15 cellular contexts compared by ENCODE assay signal in genomic region chr18:9811978-9812377, GRCh38.
DNase-seq lines count a peak whose midpoint lies in the region; ATAC-seq, FAIRE-seq and TF ChIP-seq lines count a peak whose summit lies in the region.
"Had no signal": no experiment of that assay in that cellular context is flagged by ENCODE, and none has a peak within 500 bp of the region (broad histone marks: within the 10 kb centered on the region; RNA-seq: fewer than 3 reads in every experiment).

No MANE protein-coding gene starts in this region.

- H3K4me2 ChIP-seq in astrocyte (ENCODE audit: low read length): no peak overlapping the region
- no peak overlapping the region for H3K4me2 ChIP-seq in mesendoderm (ENCODE audit: low read length)

- TF ChIP-seq POLR2A in tibial nerve (IDR thresholded peaks at IDR 0.05) (no peak), right lobe of liver (IDR thresholded peaks at IDR 0.05) (no peak)

- H3K27me3 ChIP-seq in astrocyte (ENCODE audit: insufficient read depth, low read length) (no peaks in the 10 kb centered on the region), mesendoderm (ENCODE audit: insufficient read depth, low read length, poor library complexity) (no peaks in the 10 kb centered on the region), tibial nerve (no peaks in the 10 kb centered on the region), right lobe of liver (no peaks in the 10 kb centered on the region)

- H3K79me1 ChIP-seq in mesendoderm (ENCODE audit: low read length): no peaks in the 10 kb centered on the region

- no peak overlapping the region for H2BK5ac ChIP-seq in mesendoderm (ENCODE audit: low read length)

- peak; percentile 9 for DNase-seq in DMS 273 (lab: John Stamatoyannopoulos, UW; ENCODE audit: unreplicated experiment)
- no peak for DNase-seq in DMS 273 treated with DMSO at 0.1 percent for 48 hours (lab: John Stamatoyannopoulos, UW)
- DNase-seq in astrocyte (ENCODE audit: low read depth): no peak
- peak; percentile 71 for DNase-seq in mesendoderm
- DNase-seq in tibial nerve (ENCODE audit: low spot score in 2 of 2): no peak
- DNase-seq in right lobe of liver: no peak
- DNase-seq in NCI-H748 treated with DMSO at 0.1 percent for 48 hours (lab: John Stamatoyannopoulos, UW): no peak
- DNase-seq: CD8-positive, alpha-beta T cell; COR-L47; H7 had no signal

- TF ChIP-seq EP300 in tibial nerve (IDR thresholded peaks at IDR 0.05): no peak

- no peak overlapping the region for H3K4ac ChIP-seq in mesendoderm (ENCODE audit: low read depth, low read length)

- no peak overlapping the region for H4K5ac ChIP-seq in mesendoderm (ENCODE audit: low read length)

- H3K56ac ChIP-seq in mesendoderm (ENCODE audit: low read length): no peak overlapping the region

- H3K79me2 ChIP-seq in astrocyte (ENCODE audit: insufficient read depth, low read length) (peaks cover 4% of the 10 kb centered on the region), mesendoderm (ENCODE audit: control insufficient read depth, insufficient read depth, low read length) (no peaks in the 10 kb centered on the region)

- no peak for FAIRE-seq in astrocyte (lab: Jason Lieb, UNC)
- FAIRE-seq: HepG2, HTR-8/SVneo had no signal

- H3K27ac ChIP-seq in astrocyte (ENCODE audit: low read depth, low read length): no peak overlapping the region
- H3K27ac ChIP-seq in mesendoderm (ENCODE audit: low read depth, low read length): no peak overlapping the region
- peak overlapping the region in 3 of 4 donors; percentile 32 to 84 (median 73) for H3K27ac ChIP-seq in tibial nerve
- no peak overlapping the region for H3K27ac ChIP-seq in right lobe of liver
- H3K27ac ChIP-seq: 22Rv1 had no signal

- peaks cover 8% of the 10 kb centered on the region for H3K36me3 Mint-ChIP-seq in astrocyte (ENCODE audit: low read depth, unreplicated experiment)
- H3K36me3 Mint-ChIP-seq: CD8-positive, alpha-beta T cell had no signal

- H3K4me1 ChIP-seq in astrocyte (ENCODE audit: insufficient read depth, low read length) (peaks cover 23% of the 10 kb centered on the region), mesendoderm (ENCODE audit: control insufficient read depth, low read depth, low read length) (no peaks in the 10 kb centered on the region), tibial nerve (peaks cover 0 to 54% (median 26%) of the 10 kb centered on the region in 4 donors), right lobe of liver (peaks cover 0 to 2% (median 0%) of the 10 kb centered on the region in 4 donors)

- H3K23ac ChIP-seq in mesendoderm (ENCODE audit: low read length): no peak overlapping the region

- H2BK120ac ChIP-seq in mesendoderm (ENCODE audit: low read depth, low read length): no peak overlapping the region

- H3K27me3 Mint-ChIP-seq in astrocyte (ENCODE audit: low read depth, unreplicated experiment): no peaks in the 10 kb centered on the region

- no peak overlapping the region for H3K18ac ChIP-seq in mesendoderm (ENCODE audit: low read length)

- no peak for ATAC-seq in HG02970 (IDR thresholded peaks at IDR 0.05; ENCODE audit: low FRiP score, unreplicated experiment)
- no peak for ATAC-seq in right lobe of liver
- ATAC-seq: CD8-positive, alpha-beta T cell; HepG2 had no signal

- TF ChIP-seq CTCF in astrocyte (IDR thresholded peaks at IDR 0.05; ENCODE audit: insufficient read depth, low read depth, low read length) (no peak), tibial nerve (IDR thresholded peaks at IDR 0.05) (no peak), right lobe of liver (IDR thresholded peaks at IDR 0.05) (no peak)

- no peak overlapping the region for H2AFZ ChIP-seq in astrocyte (ENCODE audit: low read depth, low read length)

- H2AK5ac ChIP-seq in mesendoderm (ENCODE audit: low read length): no peak overlapping the region

- no peak overlapping the region for H3K4me3 Mint-ChIP-seq in astrocyte (ENCODE audit: unreplicated experiment)
- H3K4me3 Mint-ChIP-seq: CD14-positive monocyte; CD8-positive, alpha-beta T cell had no signal

- H3K9me3 ChIP-seq in astrocyte (ENCODE audit: insufficient read depth, low read depth, low read length): no peaks in the 10 kb centered on the region
- no peaks in the 10 kb centered on the region for H3K9me3 ChIP-seq in tibial nerve
- no peaks in the 10 kb centered on the region for H3K9me3 ChIP-seq in right lobe of liver

- intact Hi-C loops in right lobe of liver (cut with DNase I): no loop called here

- H3K4me1 Mint-ChIP-seq in astrocyte (ENCODE audit: low read depth, unreplicated experiment): peaks cover 38% of the 10 kb centered on the region
- H3K4me1 Mint-ChIP-seq: CD14-positive monocyte had no signal

- H3K4me3 ChIP-seq in astrocyte (ENCODE audit: insufficient read depth, low read depth, low read length): no peak overlapping the region
- H3K4me3 ChIP-seq in mesendoderm (ENCODE audit: low read length): no peak overlapping the region
- H3K4me3 ChIP-seq in tibial nerve: no peak overlapping the region
- no peak overlapping the region for H3K4me3 ChIP-seq in right lobe of liver

- H3K9ac ChIP-seq in astrocyte (ENCODE audit: low read length) (no peak overlapping the region), mesendoderm (ENCODE audit: low read length) (no peak overlapping the region)

- WGBS in mesendoderm (ENCODE audit: extremely low coverage, insufficient coverage, low lambda C conversion rate): no CpG with 5 or more reads among the region's 5 CpGs
- 57 to 66% methylated on average over 5 of the region's 5 CpGs for WGBS in tibial nerve, 2 donors
- WGBS in right lobe of liver (ENCODE audit: insufficient coverage, low coverage, low lambda C conversion rate, missing lambda C conversion rate): 56% methylated on average over 4 of the region's 5 CpGs

- peaks cover 5% of the 10 kb centered on the region for H3K36me3 ChIP-seq in astrocyte (ENCODE audit: insufficient read depth, low read length)
- no peaks in the 10 kb centered on the region for H3K36me3 ChIP-seq in mesendoderm (ENCODE audit: control insufficient read depth, insufficient read depth, low read length)
- no peaks in the 10 kb centered on the region for H3K36me3 ChIP-seq in tibial nerve
- no peaks in the 10 kb centered on the region for H3K36me3 ChIP-seq in right lobe of liver

- H3K9me3 Mint-ChIP-seq in astrocyte (ENCODE audit: unreplicated experiment): no peaks in the 10 kb centered on the region
- H3K9me3 Mint-ChIP-seq: CD14-positive monocyte; CD8-positive, alpha-beta T cell had no signal

- peak overlapping the region; percentile 66 for H3K27ac Mint-ChIP-seq in astrocyte (ENCODE audit: unreplicated experiment)
- H3K27ac Mint-ChIP-seq: CD8-positive, alpha-beta T cell had no signal

- no peak overlapping the region for H4K8ac ChIP-seq in mesendoderm (ENCODE audit: low read depth, low read length)

- peaks cover 9% of the 10 kb centered on the region for H4K20me1 ChIP-seq in astrocyte (ENCODE audit: insufficient read depth, low read length)

- H2BK15ac ChIP-seq in mesendoderm (replicated peaks; ENCODE audit: low read depth): no peak overlapping the region

Comparison
In these comparisons a context has a peak if more than half of its experiments do, and no peak if none do; other contexts are left out.
1. DNase-seq: peak in DMS 273 (single experiment) and mesendoderm (single experiment); none in DMS 273 treated with DMSO at 0.1 percent for 48 hours (single experiment), astrocyte (single experiment), tibial nerve (0 of 2), right lobe of liver (0 of 3) and NCI-H748 treated with DMSO at 0.1 percent for 48 hours (single experiment).
2. H3K27ac ChIP-seq: peak in tibial nerve (3 of 4); none in astrocyte (single experiment), mesendoderm (single experiment) and right lobe of liver (0 of 3).